In the genomic region with DNA sequence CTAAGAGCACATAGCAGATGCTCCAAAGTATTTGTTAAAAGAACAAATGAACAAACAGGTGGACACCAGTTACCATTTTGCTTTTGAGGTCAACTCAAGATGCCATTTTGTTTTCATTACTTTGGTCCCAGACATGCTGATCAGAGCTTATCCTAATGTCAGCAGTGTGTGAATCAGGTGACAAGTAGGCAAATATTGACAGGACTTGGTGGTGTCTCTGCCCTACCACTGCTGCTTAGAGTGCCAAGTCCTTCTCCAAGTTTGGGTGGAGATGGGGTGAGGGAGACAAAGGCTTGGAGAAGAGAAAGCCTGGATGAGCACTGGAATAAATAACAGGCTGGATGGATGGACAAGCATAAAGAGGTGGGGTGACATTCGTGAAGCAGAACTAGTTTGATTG, we compare ENCODE assay signal across 23 cellular contexts.
"Had no signal": no experiment of that assay in that cellular context is flagged by ENCODE, and none has a peak within 500 bp of the region (broad histone marks: within the 10 kb centered on the region; RNA-seq: fewer than 3 reads in every experiment).

No MANE protein-coding gene starts in this region.

- H3K27ac ChIP-seq: left lung, neural progenitor cell, prostate gland, right atrium auricular region, sigmoid colon, stomach, thyroid gland, vagina had no signal

- H3K9me3 Mint-ChIP-seq: effector memory CD8-positive, alpha-beta T cell; nephron; neural progenitor cell; stimulated activated effector memory CD8-positive, alpha-beta T cell treated with anti-CD3 and anti-CD28 coated beads, Interleukin-12 subunit alpha, Interleukin-12 subunit beta, amount 100 ng/mL, for 72 hours had no signal

- H3K4me3 Mint-ChIP-seq: effector memory CD8-positive, alpha-beta T cell; mesothelial cell of epicardium; naive thymus-derived CD4-positive, alpha-beta T cell; nephron; neural progenitor cell; stimulated activated effector memory CD8-positive, alpha-beta T cell treated with anti-CD3 and anti-CD28 coated beads, Interleukin-12 subunit alpha, Interleukin-12 subunit beta, amount 100 ng/mL, for 72 hours had no signal

- DNase-seq: cortex of kidney; effector memory CD8-positive, alpha-beta T cell; left lung; mesenchymal stem cell; mucosa of descending colon; naive thymus-derived CD4-positive, alpha-beta T cell; nucleus accumbens; sigmoid colon; stimulated activated CD4-positive, alpha-beta T cell treated with anti-CD3 and anti-CD28 coated beads, Interleukin-2, amount 100 ng/mL, for 24 hours; stimulated activated CD4-positive, alpha-beta T cell treated with anti-CD3 and anti-CD28 coated beads, Interleukin-4, amount 100 ng/mL, for 24 hours; stimulated activated naive CD4-positive, alpha-beta T cell treated with Interleukin-2 at 50 U/mL for 16 hours; stomach; thyroid gland; trophoblast cell had no signal

- H3K4me1 Mint-ChIP-seq: mesothelial cell of epicardium; nephron; stimulated activated effector memory CD8-positive, alpha-beta T cell treated with anti-CD3 and anti-CD28 coated beads, Interleukin-12 subunit alpha, Interleukin-12 subunit beta, amount 100 ng/mL, for 72 hours had no signal

- H3K4me1 ChIP-seq: left lung, neural progenitor cell, prostate gland, right atrium auricular region, sigmoid colon, stomach, thyroid gland, vagina had no signal

- FAIRE-seq: frontal cortex, keratinocyte had no signal

- H3K27ac Mint-ChIP-seq: mesothelial cell of epicardium; naive thymus-derived CD4-positive, alpha-beta T cell; neural progenitor cell; stimulated activated effector memory CD8-positive, alpha-beta T cell treated with anti-CD3 and anti-CD28 coated beads, Interleukin-12 subunit alpha, Interleukin-12 subunit beta, amount 100 ng/mL, for 72 hours had no signal

- H3K9me3 ChIP-seq: left lung, mucosa of descending colon, prostate gland, right atrium auricular region, sigmoid colon, stomach, thyroid gland, vagina had no signal

- H3K4me3 ChIP-seq: left lung, mucosa of descending colon, neural progenitor cell, prostate gland, right atrium auricular region, sigmoid colon, stomach, thyroid gland, vagina had no signal

- H3K36me3 ChIP-seq: left lung, neural progenitor cell, prostate gland, right atrium auricular region, sigmoid colon, stomach, thyroid gland, vagina had no signal

- H3K36me3 Mint-ChIP-seq: mesothelial cell of epicardium; neural progenitor cell; stimulated activated effector memory CD8-positive, alpha-beta T cell treated with anti-CD3 and anti-CD28 coated beads, Interleukin-12 subunit alpha, Interleukin-12 subunit beta, amount 100 ng/mL, for 72 hours had no signal

- ATAC-seq: effector memory CD8-positive, alpha-beta T cell; left lung; mucosa of descending colon; naive thymus-derived CD4-positive, alpha-beta T cell; stimulated activated effector memory CD8-positive, alpha-beta T cell treated with anti-CD3 and anti-CD28 coated beads, Interleukin-12 subunit alpha, Interleukin-12 subunit beta, amount 100 ng/mL, for 72 hours had no signal

- H3K27me3 ChIP-seq: left lung, neural progenitor cell, right atrium auricular region, sigmoid colon, stomach, thyroid gland, vagina had no signal
